In genomic region chr9:134960701-134961181, GRCh38 we compare ENCODE assay signal across 12 cellular contexts. TPM values are rescaled to one million over a fixed set of nuclear protein-coding genes. Genes with fewer than 3 reads are reported as not detected.
"Had no signal": no experiment of that assay in that cellular context is flagged by ENCODE, and none has a peak within 500 bp of the region (broad histone marks: within the 10 kb centered on the region; RNA-seq: fewer than 3 reads in every experiment).

No MANE protein-coding gene starts in this region.

- H3K4me1 ChIP-seq: colonic mucosa, vagina had no signal

- H3K9me3 ChIP-seq: colonic mucosa, SK-N-SH, vagina had no signal

- DNase-seq: activated CD4-positive, alpha-beta memory T cell treated with anti-CD3 and anti-CD28 coated beads for 36 hours; activated CD8-positive, alpha-beta memory T cell treated with anti-CD3 and anti-CD28 coated beads, Interleukin-2, amount 10 ng/mL, durations not matched to agents 7 days and 5 days; activated T-cell treated with anti-CD3 and anti-CD28 coated beads, Interleukin-2, amount 50 U/mL, for 1 hour; amniotic stem cell; caudate nucleus; colonic mucosa; SK-N-SH; T-cell; T-helper 9 cell had no signal

- H3K27me3 ChIP-seq: colonic mucosa, vagina had no signal

- H3K27ac ChIP-seq: colonic mucosa, vagina had no signal

- H3K4me3 ChIP-seq: colonic mucosa, vagina had no signal

- H3K36me3 ChIP-seq: colonic mucosa, vagina had no signal

- ATAC-seq: activated CD8-positive, alpha-beta memory T cell treated with anti-CD3 and anti-CD28 coated beads, Interleukin-2, amount 10 ng/mL, durations not matched to agents 7 days and 5 days; esophagus mucosa; T-cell had no signal

RNA-seq across cellular contexts. Expression of gene FCN1, which starts 43.0 kb away (rescaled TPM):
- total RNA-seq: activated CD4-positive, alpha-beta memory T cell treated with anti-CD3 and anti-CD28 coated beads for 36 hours; activated CD8-positive, alpha-beta memory T cell treated with anti-CD3 and anti-CD28 coated beads, Interleukin-2, amount 10 ng/mL, durations not matched to agents 7 days and 5 days; neural crest cell had no signal
- polyA plus RNA-seq: SK-N-SH had no signal
